26 cellular contexts compared by ENCODE assay signal in genomic region chr22:39515266-39516050, GRCh38. TPM values are rescaled to one million over a fixed set of nuclear protein-coding genes. Genes with fewer than 3 reads are reported as not detected.
DNase-seq lines count a peak whose midpoint lies in the region; ATAC-seq and TF ChIP-seq lines count a peak whose summit lies in the region.
"Had no signal": no experiment of that assay in that cellular context is flagged by ENCODE, and none has a peak within 500 bp of the region (broad histone marks: within the 10 kb centered on the region; RNA-seq: fewer than 3 reads in every experiment).

No MANE protein-coding gene starts in this region.

- no peak overlapping the region for H3K14ac ChIP-seq in mesenchymal stem cell (ENCODE audit: low read length in 2 of 2)

- H4K20me1 ChIP-seq in Karpas-422 (ENCODE audit: insufficient read depth, low read depth, low read length) = peaks cover 25% of the 10 kb centered on the region

- no peak overlapping the region for H2AFZ ChIP-seq in Karpas-422 (ENCODE audit: low read length)
- no peak overlapping the region for H2AFZ ChIP-seq in mesenchymal stem cell (ENCODE audit: low read depth, low read length)
- H2AFZ ChIP-seq: PC-9 had no signal

- peaks cover 56% of the 10 kb centered on the region for H3K36me3 Mint-ChIP-seq in activated CD4-positive, alpha-beta T cell treated with anti-CD3 and anti-CD28 coated beads, Interleukin-2, amount 10 ng/mL, durations not matched to agents 7 days and 5 days (ENCODE audit: low read depth)
- H3K36me3 Mint-ChIP-seq in activated naive CD4-positive, alpha-beta T cell treated with anti-CD3 and anti-CD28 coated beads, Interleukin-2, amount 50 U/mL, for 72 hours = peaks cover 21 to 23% of the 10 kb centered on the region in 2 donors

- peaks cover 39% of the 10 kb centered on the region for H3K4me1 Mint-ChIP-seq in activated CD4-positive, alpha-beta T cell treated with anti-CD3 and anti-CD28 coated beads, Interleukin-2, amount 10 ng/mL, durations not matched to agents 7 days and 5 days

- DNase-seq in activated CD4-positive, alpha-beta T cell treated with anti-CD3 and anti-CD28 coated beads, Interleukin-2, amount 10 ng/mL, durations not matched to agents 7 days and 5 days = no peak
- no peak for DNase-seq in activated CD4-positive, alpha-beta T cell treated with anti-CD3 and anti-CD28 coated beads for 1 hour
- no peak for DNase-seq in Karpas-422
- DNase-seq in activated naive CD4-positive, alpha-beta T cell treated with anti-CD3 and anti-CD28 coated beads, Interleukin-2, amount 50 U/mL, for 72 hours (ENCODE audit: low spot score in 2 of 2) = no peak
- no peak for DNase-seq in mesenchymal stem cell
- DNase-seq in foreskin fibroblast = no peak
- DNase-seq in pons (ENCODE audit: low spot score) = no peak
- DNase-seq: DMS 273 treated with DMSO at 0.1 percent for 48 hours; NCI-H187; NCI-H2227 treated with DMSO at 0.1 percent for 48 hours; NCI-H774; psoas muscle; SIG-M5; small intestine; stimulated activated CD4-positive, alpha-beta T cell treated with anti-CD3 and anti-CD28 coated beads, Interleukin-2, amount 100 ng/mL, for 48 hours; uterus had no signal

- H2BK120ac ChIP-seq in mesenchymal stem cell (ENCODE audit: low read depth, low read length) = no peak overlapping the region

- H3K79me2 ChIP-seq in Karpas-422 (ENCODE audit: low read length) = peaks cover 44% of the 10 kb centered on the region

- H3K9ac ChIP-seq in Karpas-422 (ENCODE audit: low read length) (no peak overlapping the region), mesenchymal stem cell (ENCODE audit: low read length) (peak overlapping the region; percentile 27)

- H2AK5ac ChIP-seq in mesenchymal stem cell (ENCODE audit: low read length, severe bottlenecking) = no peak overlapping the region

- no peak for TF ChIP-seq CTCF in foreskin fibroblast (IDR thresholded peaks at IDR 0.05; ENCODE audit: low read depth, low read length)

- H3K4me2 ChIP-seq in Karpas-422 (ENCODE audit: low read depth, low read length, poor library complexity, severe bottlenecking) (no peak overlapping the region), mesenchymal stem cell (ENCODE audit: low read length, poor library complexity, severe bottlenecking) (no peak overlapping the region)
- H3K4me2 ChIP-seq: PC-9 had no signal

- H3K79me1 ChIP-seq in mesenchymal stem cell (replicated peaks; ENCODE audit: low read length, poor library complexity, severe bottlenecking) = peaks cover 45% of the 10 kb centered on the region

- H3K27me3 ChIP-seq in Karpas-422 (ENCODE audit: low read length) (no peaks in the 10 kb centered on the region), mesenchymal stem cell (ENCODE audit: control insufficient read depth in 1 of 2, insufficient read depth in 1 of 2, low read length in 2 of 2) (no peaks in the 10 kb centered on the region)
- H3K27me3 ChIP-seq: adrenal gland, uterus had no signal

- no peak for ATAC-seq in activated naive CD4-positive, alpha-beta T cell treated with anti-CD3 and anti-CD28 coated beads, Interleukin-2, amount 50 U/mL, for 72 hours
- no peak for ATAC-seq in HG02981 (IDR thresholded peaks at IDR 0.05; ENCODE audit: unreplicated experiment)
- ATAC-seq: psoas muscle had no signal

- POLR2A ChIA-PET in activated CD4-positive, alpha-beta T cell treated with anti-CD3 and anti-CD28 coated beads, Interleukin-2, amount 10 ng/mL, durations not matched to agents 7 days and 5 days (lab: Charles Lee) = interaction anchor here (0.7 kb wide), 1 partner anchor 9 kb away, joined by 3 read pairs; no protein-coding TSS in a partner anchor

- H3K4me3 ChIP-seq in Karpas-422 (ENCODE audit: low read length) (no peak overlapping the region), mesenchymal stem cell (ENCODE audit: insufficient read depth in 1 of 2, low read depth in 1 of 2, low read length in 2 of 2) (no peak overlapping the region), foreskin fibroblast (ENCODE audit: low read depth in 1 of 2, low read length in 2 of 2) (no peak overlapping the region)
- H3K4me3 ChIP-seq: adrenal gland, HAP-1, PC-9, psoas muscle, uterus had no signal

- H3K9me2 ChIP-seq in Karpas-422 (replicated peaks; ENCODE audit: insufficient read depth, low read length) = no peaks in the 10 kb centered on the region

- H3K4me3 Mint-ChIP-seq in activated CD4-positive, alpha-beta T cell treated with anti-CD3 and anti-CD28 coated beads, Interleukin-2, amount 10 ng/mL, durations not matched to agents 7 days and 5 days = no peak overlapping the region
- H3K4me3 Mint-ChIP-seq: dendritic cell treated with granulocyte-macrophage colony-stimulating factor and Interleukin-4, amounts not matched to agents 40 ng/mL and 50 ng/mL, for 4 days had no signal

- H3K9me3 ChIP-seq in Karpas-422 (ENCODE audit: low read length) = no peaks in the 10 kb centered on the region
- no peaks in the 10 kb centered on the region for H3K9me3 ChIP-seq in mesenchymal stem cell (ENCODE audit: control insufficient read depth, low read length)
- H3K9me3 ChIP-seq: adrenal gland, HAP-1, psoas muscle, uterus had no signal

- H3K27ac ChIP-seq in Karpas-422 (ENCODE audit: low read length) (peak overlapping the region; percentile 53; the same call in 1 of the 2 replicates), mesenchymal stem cell (ENCODE audit: low read length, poor library complexity, severe bottlenecking) (no peak overlapping the region)
- H3K27ac ChIP-seq: C4-2B, HL-60, PC-9, psoas muscle, uterus had no signal

- H4K8ac ChIP-seq in mesenchymal stem cell (ENCODE audit: low read length) = no peak overlapping the region

- no peaks in the 10 kb centered on the region for H3K9me3 Mint-ChIP-seq in activated CD4-positive, alpha-beta T cell treated with anti-CD3 and anti-CD28 coated beads, Interleukin-2, amount 10 ng/mL, durations not matched to agents 7 days and 5 days
- H3K9me3 Mint-ChIP-seq in activated naive CD4-positive, alpha-beta T cell treated with anti-CD3 and anti-CD28 coated beads, Interleukin-2, amount 50 U/mL, for 72 hours = no peaks in the 10 kb centered on the region
- H3K9me3 Mint-ChIP-seq: dendritic cell treated with granulocyte-macrophage colony-stimulating factor and Interleukin-4, amounts not matched to agents 40 ng/mL and 50 ng/mL, for 4 days; nephron had no signal

- H3K4me1 ChIP-seq in Karpas-422 (ENCODE audit: low read length) = peaks cover 48% of the 10 kb centered on the region
- peaks cover 6% of the 10 kb centered on the region for H3K4me1 ChIP-seq in mesenchymal stem cell (ENCODE audit: control insufficient read depth, insufficient read depth, low read depth, low read length)

- H3K27ac Mint-ChIP-seq in activated CD4-positive, alpha-beta T cell treated with anti-CD3 and anti-CD28 coated beads, Interleukin-2, amount 10 ng/mL, durations not matched to agents 7 days and 5 days = peak overlapping the region; percentile 58
- H3K27ac Mint-ChIP-seq in activated naive CD4-positive, alpha-beta T cell treated with anti-CD3 and anti-CD28 coated beads, Interleukin-2, amount 50 U/mL, for 72 hours = peak overlapping the region; percentile 69 to 78

- H2BK12ac ChIP-seq in mesenchymal stem cell (ENCODE audit: low read length in 2 of 2) = no peak overlapping the region

- H3K27me3 Mint-ChIP-seq in activated CD4-positive, alpha-beta T cell treated with anti-CD3 and anti-CD28 coated beads, Interleukin-2, amount 10 ng/mL, durations not matched to agents 7 days and 5 days = peaks cover 1% of the 10 kb centered on the region
- H3K27me3 Mint-ChIP-seq: dendritic cell treated with granulocyte-macrophage colony-stimulating factor and Interleukin-4, amounts not matched to agents 40 ng/mL and 50 ng/mL, for 4 days had no signal

- CTCF ChIA-PET in activated CD4-positive, alpha-beta T cell treated with anti-CD3 and anti-CD28 coated beads, Interleukin-2, amount 10 ng/mL, durations not matched to agents 7 days and 5 days (lab: Charles Lee) = interaction anchor here (0.9 to 5.5 kb wide), 11 partner anchors 7 to 529 kb away, joined by 3 to 54 read pairs (median 5); partner anchors contain the start of genes MIEF1, RPL3 and RPS19BP1

- no peak overlapping the region for H2BK15ac ChIP-seq in mesenchymal stem cell (ENCODE audit: low read depth, poor library complexity, severe bottlenecking)

- H3K18ac ChIP-seq in mesenchymal stem cell (ENCODE audit: low read depth in 1 of 2, low read length in 2 of 2) = no peak overlapping the region

- H3K23ac ChIP-seq in mesenchymal stem cell (ENCODE audit: low read length in 2 of 2) = no peak overlapping the region

- whole genome bisulfite sequencing in mesenchymal stem cell = 90% methylated on average over 12 of the region's 12 CpGs

- no peak overlapping the region for H4K91ac ChIP-seq in mesenchymal stem cell (ENCODE audit: low read length)

- H2BK5ac ChIP-seq in mesenchymal stem cell (ENCODE audit: low read depth, low read length, poor library complexity, severe bottlenecking) = no peak overlapping the region

- no peak overlapping the region for H3K4ac ChIP-seq in mesenchymal stem cell (ENCODE audit: low read depth in 1 of 2, low read length in 2 of 2)

- H3K36me3 ChIP-seq in Karpas-422 (ENCODE audit: insufficient read depth, low read length) (peaks cover 55% of the 10 kb centered on the region), mesenchymal stem cell (ENCODE audit: control insufficient read depth in 1 of 2, insufficient read depth in 2 of 2, low read depth in 1 of 2, low read length in 2 of 2) (peaks cover 50 to 70% of the 10 kb centered on the region in 2 experiments)
- H3K36me3 ChIP-seq: uterus had no signal

RNA-seq across cellular contexts. Expression of gene ATF4, which starts 4.9 kb away (rescaled TPM):
- total RNA-seq in activated CD4-positive, alpha-beta T cell treated with anti-CD3 and anti-CD28 coated beads, Interleukin-2, amount 10 ng/mL, durations not matched to agents 7 days and 5 days = 100 to 1,000 TPM; 372 to 437 TPM
- 543 and 666 TPM in 2 replicates for total RNA-seq in Karpas-422 (2014; rRNA removed; shearing (Covaris generic); ENCODE audit: low replicate concordance)
- total RNA-seq in activated naive CD4-positive, alpha-beta T cell treated with anti-CD3 and anti-CD28 coated beads, Interleukin-2, amount 50 U/mL, for 72 hours = 100 to 1,000 TPM; 460 to 506 TPM
- polyA plus RNA-seq in mesenchymal stem cell (2013, experiment 1 of 2) = 513 TPM
- 503 TPM for polyA plus RNA-seq in mesenchymal stem cell (2013, experiment 2 of 2)

RNA-seq across cellular contexts. Expression of gene MIEF1, which starts 13.4 kb away (rescaled TPM):
- total RNA-seq in activated CD4-positive, alpha-beta T cell treated with anti-CD3 and anti-CD28 coated beads, Interleukin-2, amount 10 ng/mL, durations not matched to agents 7 days and 5 days = 10 to 100 TPM; 34.8 to 40.0 TPM
- 23.2 and 25.0 TPM in 2 replicates for total RNA-seq in Karpas-422 (2014; rRNA removed; shearing (Covaris generic); ENCODE audit: low replicate concordance)
- total RNA-seq in activated naive CD4-positive, alpha-beta T cell treated with anti-CD3 and anti-CD28 coated beads, Interleukin-2, amount 50 U/mL, for 72 hours = 10 to 100 TPM; 37.5 to 52.2 TPM
- 19.0 TPM for polyA plus RNA-seq in mesenchymal stem cell (2013, experiment 1 of 2)
- 19.9 TPM for polyA plus RNA-seq in mesenchymal stem cell (2013, experiment 2 of 2)

RNA-seq across cellular contexts. Expression of gene RPS19BP1, which starts 17.1 kb away (rescaled TPM):
- 10 to 100 TPM; 51.8 to 69.3 TPM for total RNA-seq in activated CD4-positive, alpha-beta T cell treated with anti-CD3 and anti-CD28 coated beads, Interleukin-2, amount 10 ng/mL, durations not matched to agents 7 days and 5 days
- total RNA-seq in Karpas-422 (2014; rRNA removed; shearing (Covaris generic); ENCODE audit: low replicate concordance) = 91.1 and 198 TPM in 2 replicates
- total RNA-seq in activated naive CD4-positive, alpha-beta T cell treated with anti-CD3 and anti-CD28 coated beads, Interleukin-2, amount 50 U/mL, for 72 hours = 10 to 100 TPM; 47.6 to 64.2 TPM
- polyA plus RNA-seq in mesenchymal stem cell (2013, experiment 1 of 2) = 59.9 TPM
- polyA plus RNA-seq in mesenchymal stem cell (2013, experiment 2 of 2) = 59.6 TPM

RNA-seq across cellular contexts. Expression of gene CACNA1I, which starts 55.1 kb away (rescaled TPM):
- total RNA-seq in activated CD4-positive, alpha-beta T cell treated with anti-CD3 and anti-CD28 coated beads, Interleukin-2, amount 10 ng/mL, durations not matched to agents 7 days and 5 days = 1 to 10 TPM; 8.4 to 9.3 TPM
- not detected in 2 replicates for total RNA-seq in Karpas-422 (2014; rRNA removed; shearing (Covaris generic); ENCODE audit: low replicate concordance)
- total RNA-seq in activated naive CD4-positive, alpha-beta T cell treated with anti-CD3 and anti-CD28 coated beads, Interleukin-2, amount 50 U/mL, for 72 hours = 1 to 10 TPM in 1 of 2 donors, under 1 TPM in 1; 0.27 to 1.4 TPM
- polyA plus RNA-seq in mesenchymal stem cell (2013, experiment 1 of 2) = under 0.01 TPM
- polyA plus RNA-seq in mesenchymal stem cell (2013, experiment 2 of 2) = 0.01 TPM
- total RNA-seq: endothelial cell of umbilical vein, kidney epithelial cell had no signal
- polyA plus RNA-seq: endothelial cell of umbilical vein had no signal

RNA-seq across cellular contexts. Expression of gene MGAT3, which starts 58.6 kb away (rescaled TPM):
- 10 to 100 TPM; 12.8 to 15.5 TPM for total RNA-seq in activated CD4-positive, alpha-beta T cell treated with anti-CD3 and anti-CD28 coated beads, Interleukin-2, amount 10 ng/mL, durations not matched to agents 7 days and 5 days
- total RNA-seq in Karpas-422 (2014; rRNA removed; shearing (Covaris generic); ENCODE audit: low replicate concordance) = 34.8 and 52.7 TPM in 2 replicates
- total RNA-seq in activated naive CD4-positive, alpha-beta T cell treated with anti-CD3 and anti-CD28 coated beads, Interleukin-2, amount 50 U/mL, for 72 hours = 1 to 10 TPM; 1.9 to 2.8 TPM
- polyA plus RNA-seq in mesenchymal stem cell (2013, experiment 1 of 2) = 2.1 TPM
- polyA plus RNA-seq in mesenchymal stem cell (2013, experiment 2 of 2) = 2.0 TPM
- total RNA-seq: endothelial cell of umbilical vein, PC-9 had no signal
- polyA plus RNA-seq: endothelial cell of umbilical vein had no signal
